ENCODE assay signal across 8 cellular contexts in the genomic region with DNA sequence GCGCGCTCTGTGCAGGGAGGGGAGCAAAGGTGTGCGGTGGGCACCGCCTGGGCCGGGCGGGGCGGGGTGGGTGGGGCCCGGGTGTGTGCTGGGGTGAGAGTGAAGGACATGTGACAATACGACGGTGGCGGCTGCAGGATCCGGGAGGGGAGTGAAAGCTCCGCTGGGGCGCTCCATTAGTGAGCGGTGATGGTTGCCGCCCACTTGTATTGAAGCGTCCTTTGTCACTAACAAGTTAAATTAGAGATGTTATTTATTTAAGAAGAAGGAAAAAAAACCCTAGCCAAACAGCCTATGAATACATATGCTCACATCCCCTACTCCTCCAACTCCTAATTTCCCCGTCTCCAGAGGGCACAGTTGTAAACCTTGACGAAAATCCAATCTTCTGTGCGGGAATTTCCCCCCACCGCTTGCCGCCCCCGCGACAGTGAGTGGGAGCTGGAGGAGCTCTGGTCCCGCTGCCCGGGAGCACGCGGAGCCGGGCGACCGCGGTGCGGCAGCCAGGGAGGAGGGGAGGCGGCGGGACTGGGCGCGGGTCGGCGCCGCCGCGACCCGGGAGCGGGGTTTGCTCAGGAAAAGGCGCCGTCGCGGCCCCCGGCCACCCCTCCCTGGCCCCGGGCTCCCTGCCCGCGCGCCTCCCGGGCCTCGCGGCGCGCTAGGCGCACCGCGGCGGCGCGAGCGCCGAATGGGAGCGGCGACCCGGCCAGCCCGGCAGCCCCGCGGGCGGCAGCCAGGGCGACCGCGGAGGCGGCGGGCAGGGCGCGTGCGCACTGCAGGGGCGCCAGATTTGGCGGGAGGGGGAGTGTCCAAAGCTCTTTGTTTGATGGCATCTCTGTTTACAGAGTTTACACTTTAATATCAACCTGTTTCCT. TPM values are rescaled to one million over a fixed set of nuclear protein-coding genes. Genes with fewer than 3 reads are reported as not detected.
DNase-seq lines count a peak whose midpoint lies in the region; ATAC-seq and TF ChIP-seq lines count a peak whose summit lies in the region.

A gene (plus strand): TSS at position 851 of the 875 bp plus-strand sequence. CDS start 206 bp downstream, outside the sequence.

- peaks cover 9% of the 10 kb centered on the region for H3K9me3 Mint-ChIP-seq in chondrocyte (ENCODE audit: low read depth)

- H3K27ac ChIP-seq in BLaER1 (peak within 1 kb of the TSS; percentile 99), right lobe of liver (peak within 1 kb of the TSS in 1 of 3 donors; percentile 39)

- H3K27ac Mint-ChIP-seq in chondrocyte (ENCODE audit: unreplicated experiment) = no peak within 1 kb of the TSS

- H3K4me2 ChIP-seq in BLaER1 = peak within 1 kb of the TSS; percentile 92

- H3K36me3 Mint-ChIP-seq in chondrocyte (ENCODE audit: low read depth) = no peaks in the 10 kb centered on the region

- DNase-seq in NCI-H510A (lab: John Stamatoyannopoulos, UW) = peak; percentile 42
- peak; percentile 58 for DNase-seq in activated CD4-positive, CD25-positive, alpha-beta regulatory T cell treated with anti-CD3 and anti-CD28 coated beads, Interleukin-2, amount 50 U/mL, for 16 hours (ENCODE audit: low read depth, low spot score)
- no peak for DNase-seq in chondrocyte (ENCODE audit: low spot score)
- DNase-seq in right lobe of liver = peak; percentile 69 to 72 (median 71)
- peak; percentile 57 for DNase-seq in stimulated activated CD8-positive, alpha-beta memory T cell treated with anti-CD3 and anti-CD28 coated beads, Interleukin-12 subunit alpha, Interleukin-12 subunit beta, amount 100 ng/mL, for 4 hours (ENCODE audit: low read depth)

- H3K9ac ChIP-seq in BLaER1 = peak within 1 kb of the TSS; percentile 99

- peaks cover 11% of the 10 kb centered on the region for H3K27me3 Mint-ChIP-seq in chondrocyte (ENCODE audit: low read depth)

- H3K4me1 ChIP-seq in BLaER1 = peaks cover 50% of the 10 kb centered on the region
- peaks cover 0 to 20% (median 3%) of the 10 kb centered on the region in 4 donors for H3K4me1 ChIP-seq in right lobe of liver

- ATAC-seq in GM19324 (IDR thresholded peaks at IDR 0.05; ENCODE audit: low FRiP score, unreplicated experiment) (peak; percentile 43), HG03442 (IDR thresholded peaks at IDR 0.05; ENCODE audit: unreplicated experiment) (peak; percentile 29), right lobe of liver (peak; percentile 71 to 81 (median 76))

- no peak for TF ChIP-seq POLR2A in right lobe of liver (IDR thresholded peaks at IDR 0.05)

- H3K4me3 ChIP-seq in BLaER1 (peak within 1 kb of the TSS; percentile 99), right lobe of liver (peak within 1 kb of the TSS; percentile 50 to 63 (median 51))

- TF ChIP-seq CTCF in chondrocyte (IDR thresholded peaks at IDR 0.05) (peak; percentile 41), right lobe of liver (IDR thresholded peaks at IDR 0.05) (peak in 1 of 4 donors; percentile 24)

- intact Hi-C loops in right lobe of liver (cut with DNase I) = no loop called here

- H3K27me3 ChIP-seq in BLaER1 = no peaks in the 10 kb centered on the region
- H3K27me3 ChIP-seq in right lobe of liver = no peaks in the 10 kb centered on the region

- H3K4me1 Mint-ChIP-seq in chondrocyte (ENCODE audit: low read depth) = peaks cover 27% of the 10 kb centered on the region

- WGBS in right lobe of liver (ENCODE audit: insufficient coverage, low coverage, low lambda C conversion rate, missing lambda C conversion rate) = 1% methylated on average over 20 of the region's 83 CpGs

- H4K20me1 ChIP-seq in BLaER1 = peaks cover 36% of the 10 kb centered on the region

- peak within 1 kb of the TSS; percentile 72 for H3K4me3 Mint-ChIP-seq in chondrocyte (ENCODE audit: unreplicated experiment)

- H3K36me3 ChIP-seq in BLaER1 = peaks cover 37% of the 10 kb centered on the region
- H3K36me3 ChIP-seq in right lobe of liver = no peaks in the 10 kb centered on the region

- H3K9me3 ChIP-seq in BLaER1 = no peaks in the 10 kb centered on the region; the same call in 1 of the 2 replicates
- no peaks in the 10 kb centered on the region for H3K9me3 ChIP-seq in right lobe of liver

RNA-seq across cellular contexts. Expression of the gene that starts here (rescaled TPM):
- 0.13 to 0.51 TPM (median 0.20 TPM) in 3 replicates for total RNA-seq in chondrocyte
- under 1 TPM in 5 of 6 experiments, not detected in 1; 0.11 to 0.51 (median 0.33) TPM for total RNA-seq in right lobe of liver

Comparison
In these comparisons a context has a peak if more than half of its experiments do, and no peak if none do; other contexts are left out.
1. Peak in DNase-seq, ATAC-seq and H3K4me3 ChIP-seq in right lobe of liver; RNA of the gene not detected or under 1 TPM.